ENCODE assay signal across 8 cellular contexts in the genomic region with DNA sequence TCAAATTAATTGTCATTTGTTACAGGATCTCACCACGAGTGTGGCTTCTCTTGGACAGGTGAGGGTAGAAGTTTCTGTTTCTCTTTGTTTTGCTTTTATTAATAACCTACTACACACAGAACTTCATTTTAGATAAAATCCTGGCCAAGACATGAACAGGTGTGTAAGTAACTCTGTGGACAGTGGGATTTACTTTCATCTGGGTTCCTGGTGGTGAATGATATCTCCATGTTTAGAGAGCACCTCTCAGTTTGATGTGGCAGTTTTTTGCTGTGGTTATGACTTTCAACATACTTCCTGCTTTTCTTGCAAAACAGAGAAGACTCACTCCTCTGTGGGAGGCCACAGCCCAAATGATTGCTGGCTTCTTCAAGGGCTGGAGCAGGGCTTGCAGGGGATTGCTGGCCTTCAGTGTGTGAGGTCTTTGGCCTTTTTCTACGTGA.
A peak's percentile ranks its signal among the peaks of the same experiment; 100 is the strongest.
DNase-seq lines count a peak whose midpoint lies in the region; ATAC-seq and FAIRE-seq lines count a peak whose summit lies in the region.

No MANE protein-coding gene starts in this region.

- H3K9me3 ChIP-seq in T-helper 17 cell (ENCODE audit: control insufficient read depth, low read length, poor library complexity, severe bottlenecking) = no peaks in the 10 kb centered on the region

- peak; percentile 63 for ATAC-seq in GM18868 (IDR thresholded peaks at IDR 0.05; ENCODE audit: unreplicated experiment)
- peak; percentile 43 for ATAC-seq in HG03039 (IDR thresholded peaks at IDR 0.05; ENCODE audit: unreplicated experiment)
- ATAC-seq in T-helper 17 cell = peak; percentile 83
- peak; percentile 24 for ATAC-seq in esophagus mucosa

- DNase-seq in T-helper 17 cell (no peak), hepatic stellate cell (ENCODE audit: low spot score) (no peak), RCC 7860 (ENCODE audit: low spot score) (no peak), NCI-H1436 (lab: John Stamatoyannopoulos, UW) (no peak)
- DNase-seq in stimulated activated CD4-positive, alpha-beta T cell treated with anti-CD3 and anti-CD28 coated beads, Interleukin-15, amount 100 ng/mL, for 24 hours = peak; percentile 62

- H3K4me3 Mint-ChIP-seq in T-helper 17 cell = peak overlapping the region; percentile 59

- H3K36me3 Mint-ChIP-seq in T-helper 17 cell (ENCODE audit: low read depth) = peaks cover 2% of the 10 kb centered on the region

- H3K27me3 Mint-ChIP-seq in T-helper 17 cell = no peaks in the 10 kb centered on the region

- no peak for FAIRE-seq in RCC 7860 (lab: Jason Lieb, UNC)

- H3K27ac Mint-ChIP-seq in T-helper 17 cell = peak overlapping the region; percentile 92

- peaks cover 30% of the 10 kb centered on the region for H3K4me1 Mint-ChIP-seq in T-helper 17 cell

Comparison
In these comparisons a context has a peak if more than half of its experiments do, and no peak if none do; other contexts are left out.
1. ATAC-seq: peak in every context shown above with its lines; median percentile 83 in T-helper 17 cell; 63 in GM18868; 43 in HG03039; 24 in esophagus mucosa.